ENCODE assay signal across 2 cellular contexts in genomic region chr1:18643154-18644012, GRCh38.
TF ChIP-seq lines count a peak whose summit lies in the region.

No MANE protein-coding gene starts in this region.

TF ChIP-seq in GM23338, 12 proteins besides CTCF, POLR2A, EP300 and RAD21 (continued from another document):
- TF ChIP-seq CREB1 (CRISPR knock-in tag; IDR thresholded peaks at IDR 0.05; ENCODE audit: low read depth): no peak
- peak; percentile 88 for TF ChIP-seq EZH2phosphoT487 (IDR thresholded peaks at IDR 0.05; ENCODE audit: unreplicated experiment)
- TF ChIP-seq ZNF462 (CRISPR knock-in tag; IDR thresholded peaks at IDR 0.05): no peak
- no peak for TF ChIP-seq ZNF114 (CRISPR knock-in tag; IDR thresholded peaks at IDR 0.05)
- no peak for TF ChIP-seq REST (IDR thresholded peaks at IDR 0.05; ENCODE audit: unreplicated experiment)
- TF ChIP-seq JUNB (IDR thresholded peaks at IDR 0.05; ENCODE audit: unreplicated experiment): no peak

TF ChIP-seq in GM12878, 131 proteins besides CTCF, POLR2A, EP300 and RAD21 (continued from another document):
- peak; percentile 41 for TF ChIP-seq SUZ12 (IDR thresholded peaks at IDR 0.05; ENCODE audit: unreplicated experiment)
